In genomic region chr15:89954541-89954940, GRCh38 we compare ENCODE assay signal across 21 cellular contexts. TPM values are rescaled to one million over a fixed set of nuclear protein-coding genes. Genes with fewer than 3 reads are reported as not detected.
DNase-seq lines count a peak whose midpoint lies in the region; ATAC-seq, FAIRE-seq and TF ChIP-seq lines count a peak whose summit lies in the region.
"Had no signal": no experiment of that assay in that cellular context is flagged by ENCODE, and none has a peak within 500 bp of the region (broad histone marks: within the 10 kb centered on the region; RNA-seq: fewer than 3 reads in every experiment).

No MANE protein-coding gene starts in this region.

- H3K18ac ChIP-seq in IMR-90 (ENCODE audit: low read depth, low read length) = no peak overlapping the region
- no peak overlapping the region for H3K18ac ChIP-seq in H1 (ENCODE audit: extremely low read depth, low read length)

- H3K36me3 Mint-ChIP-seq in progenitor cell of endocrine pancreas (ENCODE audit: insufficient read depth) = no peaks in the 10 kb centered on the region
- H3K36me3 Mint-ChIP-seq in activated T-helper 2 cell treated with anti-CD3 and anti-CD28 coated beads, Interferon-gamma antibody, Interleukin-2, Interleukin-4, amounts not matched to agents 10 μg/mL and 5 μg/mL and 100 μg/mL, durations not matched to agents 14 hours and 24 hours and 36 hours (ENCODE audit: low read depth) = no peaks in the 10 kb centered on the region
- H3K36me3 Mint-ChIP-seq: CD8-positive, alpha-beta T cell had no signal

- H4K20me1 ChIP-seq in IMR-90 (ENCODE audit: insufficient read depth, low read length) = no peaks in the 10 kb centered on the region
- no peaks in the 10 kb centered on the region for H4K20me1 ChIP-seq in H1 (replicated peaks in 1 of 2; ENCODE audit: control insufficient read depth in 1 of 2, insufficient read depth in 2 of 2, low read length in 2 of 2)
- H4K20me1 ChIP-seq: BLaER1 treated with 17β-estradiol and CSF1 and Interleukin-3, amounts not matched to agents 10 nM and 100 nM had no signal

- H2BK15ac ChIP-seq in IMR-90 (ENCODE audit: low read depth, low read length) = no peak overlapping the region
- no peak overlapping the region for H2BK15ac ChIP-seq in H1 (ENCODE audit: low read length)

- no peak overlapping the region for H2BK12ac ChIP-seq in H1 (ENCODE audit: low read depth, low read length)

- H3K4me3 ChIP-seq in A549 (no peak overlapping the region), IMR-90 (ENCODE audit: insufficient read depth, low read depth, low read length) (no peak overlapping the region), H1 (ENCODE audit: extremely low read depth in 1 of 4, insufficient read depth in 2 of 4, low read depth in 3 of 4, low read length in 4 of 4) (no peak overlapping the region)
- H3K4me3 ChIP-seq: BLaER1 treated with 17β-estradiol and CSF1 and Interleukin-3, amounts not matched to agents 10 nM and 100 nM had no signal

- no peak overlapping the region for H2BK20ac ChIP-seq in IMR-90 (ENCODE audit: low read depth, low read length)
- H2BK20ac ChIP-seq in H1 (ENCODE audit: low read length) = no peak overlapping the region

- H3K9me3 ChIP-seq in A549 (no peaks in the 10 kb centered on the region), IMR-90 (ENCODE audit: control insufficient read depth, insufficient read depth, low read length) (no peaks in the 10 kb centered on the region), H1 (ENCODE audit: insufficient read depth in 2 of 2, low read depth in 1 of 2, low read length in 1 of 2) (peaks cover 0 to 4% of the 10 kb centered on the region in 2 experiments; a peak in 1 of 4 replicates)
- H3K9me3 ChIP-seq: Caco-2 had no signal

- TF ChIP-seq CTCF in A549 (IDR thresholded peaks at IDR 0.05) = no peak
- no peak for TF ChIP-seq CTCF in IMR-90 (conservative IDR thresholded peaks at IDR 0.05; ENCODE audit: low read depth, low read length)
- TF ChIP-seq CTCF in H1 (IDR thresholded peaks at IDR 0.05; ENCODE audit: control extremely low read depth in 1 of 3, insufficient read depth in 1 of 3, low read depth in 1 of 3, low read length in 3 of 3) = no peak
- TF ChIP-seq CTCF in progenitor cell of endocrine pancreas (IDR thresholded peaks at IDR 0.05; ENCODE audit: unreplicated experiment) = no peak

- no peaks in the 10 kb centered on the region for H3K79me1 ChIP-seq in IMR-90 (ENCODE audit: low read depth in 1 of 2, low read length in 2 of 2)
- H3K79me1 ChIP-seq in H1 (ENCODE audit: low read depth, low read length) = no peaks in the 10 kb centered on the region

- H3K4me2 ChIP-seq in A549 (no peak overlapping the region), IMR-90 (ENCODE audit: low read depth, low read length) (no peak overlapping the region), H1 (ENCODE audit: insufficient read depth in 1 of 2, low read depth in 2 of 2, low read length in 2 of 2) (no peak overlapping the region)
- H3K4me2 ChIP-seq: BLaER1 treated with 17β-estradiol and CSF1 and Interleukin-3, amounts not matched to agents 10 nM and 100 nM had no signal

- TF ChIP-seq RAD21 in A549 (conservative IDR thresholded peaks at IDR 0.05 in 1 of 2, IDR thresholded peaks at IDR 0.05 in 1 of 2) = no peak
- no peak for TF ChIP-seq RAD21 in IMR-90 (IDR thresholded peaks at IDR 0.05; ENCODE audit: low read length)
- TF ChIP-seq RAD21 in H1 (IDR thresholded peaks at IDR 0.05 in 1 of 2, conservative IDR thresholded peaks at IDR 0.05 in 1 of 2; ENCODE audit: low read depth in 2 of 2, low read length in 2 of 2) = no peak

- no TSS peak for BruUV-seq in IMR-90 (replicated peaks; lab: Mats Ljungman, UMichigan)

- H3K9ac ChIP-seq in IMR-90 (ENCODE audit: low read depth, low read length) = no peak overlapping the region
- H3K9ac ChIP-seq in H1 (replicated peaks in 1 of 4; ENCODE audit: extremely low read depth in 1 of 4, low read depth in 3 of 4, low read length in 3 of 4) = no peak overlapping the region
- H3K9ac ChIP-seq: BLaER1 treated with 17β-estradiol and CSF1 and Interleukin-3, amounts not matched to agents 10 nM and 100 nM had no signal

- no peaks in the 10 kb centered on the region for H3K4me1 ChIP-seq in A549
- no peaks in the 10 kb centered on the region for H3K4me1 ChIP-seq in IMR-90 (ENCODE audit: control insufficient read depth, insufficient read depth, low read length)
- peaks cover 0 to 3% (median 0%) of the 10 kb centered on the region in 4 experiments; a peak in 1 of 7 replicates for H3K4me1 ChIP-seq in H1 (replicated peaks in 1 of 4; ENCODE audit: control insufficient read depth in 3 of 4, insufficient read depth in 4 of 4, low read length in 3 of 4)
- H3K4me1 ChIP-seq: BLaER1 treated with 17β-estradiol and CSF1 and Interleukin-3, amounts not matched to agents 10 nM and 100 nM; Caco-2 had no signal

- H4K5ac ChIP-seq in IMR-90 (ENCODE audit: low read depth, low read length) (no peak overlapping the region), H1 (ENCODE audit: insufficient read length, low read depth, low read length) (no peak overlapping the region)

- H3K14ac ChIP-seq in IMR-90 (replicated peaks; ENCODE audit: low read depth, low read length) (no peak overlapping the region), H1 (ENCODE audit: insufficient read length) (no peak overlapping the region)

- POLR2A ChIA-PET in A549 (lab: Yijun Ruan, JAX) = no interaction called here
- POLR2A ChIA-PET in IMR-90 (lab: Charles Lee; ENCODE audit: unreplicated experiment) = no interaction called here
- POLR2A ChIA-PET in H1 (lab: Charles Lee; ENCODE audit: partially characterized antibody) = no interaction called here

- H4K8ac ChIP-seq in IMR-90 (ENCODE audit: low read depth in 2 of 2, low read length in 2 of 2) (no peak overlapping the region), H1 (ENCODE audit: extremely low read depth, insufficient read depth, low read length) (no peak overlapping the region)

- no peak overlapping the region for H3K27ac ChIP-seq in A549
- no peak overlapping the region for H3K27ac ChIP-seq in IMR-90 (ENCODE audit: insufficient read depth, low read length)
- H3K27ac ChIP-seq in H1 (ENCODE audit: low read depth, low read length) = no peak overlapping the region
- H3K27ac ChIP-seq: BLaER1 treated with 17β-estradiol and CSF1 and Interleukin-3, amounts not matched to agents 10 nM and 100 nM; C4-2B had no signal

- H3K27me3 Mint-ChIP-seq in progenitor cell of endocrine pancreas = no peaks in the 10 kb centered on the region
- H3K27me3 Mint-ChIP-seq in activated T-helper 2 cell treated with anti-CD3 and anti-CD28 coated beads, Interferon-gamma antibody, Interleukin-2, Interleukin-4, amounts not matched to agents 10 μg/mL and 5 μg/mL and 100 μg/mL, durations not matched to agents 14 hours and 24 hours and 36 hours (ENCODE audit: low read depth) = peaks cover 2% of the 10 kb centered on the region
- H3K27me3 Mint-ChIP-seq: B cell; CD4-positive, alpha-beta T cell had no signal

- H3K23ac ChIP-seq in IMR-90 (ENCODE audit: low read depth, low read length) (no peak overlapping the region), H1 (ENCODE audit: insufficient read length) (no peak overlapping the region)

- no peak for FAIRE-seq in A549 (lab: Jason Lieb, UNC)
- no peak for FAIRE-seq in H1 (lab: Jason Lieb, UNC)
- FAIRE-seq: A204.1, D721Med, G401.6, GM12891 had no signal

- peak overlapping the region; percentile 88 for H3K27ac Mint-ChIP-seq in progenitor cell of endocrine pancreas
- H3K27ac Mint-ChIP-seq in activated T-helper 2 cell treated with anti-CD3 and anti-CD28 coated beads, Interferon-gamma antibody, Interleukin-2, Interleukin-4, amounts not matched to agents 10 μg/mL and 5 μg/mL and 100 μg/mL, durations not matched to agents 14 hours and 24 hours and 36 hours = no peak overlapping the region
- H3K27ac Mint-ChIP-seq: B cell; CD4-positive, alpha-beta T cell; CD8-positive, alpha-beta T cell had no signal

- in situ Hi-C loops in IMR-90 (cut with MboI; ENCODE audit: low sequenced_read_pairs) = no loop called here

- no peak overlapping the region for H2BK120ac ChIP-seq in IMR-90 (ENCODE audit: low read depth, low read length)
- H2BK120ac ChIP-seq in H1 (replicated peaks; ENCODE audit: low read depth, low read length) = no peak overlapping the region

- H3K56ac ChIP-seq in IMR-90 (ENCODE audit: extremely low read depth, insufficient read depth, low read length) (no peak overlapping the region), H1 (replicated peaks; ENCODE audit: insufficient read length, low read depth, low read length) (no peak overlapping the region)

- H4K91ac ChIP-seq in IMR-90 (ENCODE audit: insufficient read depth, low read depth, low read length) = no peak overlapping the region
- H4K91ac ChIP-seq in H1 (replicated peaks; ENCODE audit: insufficient read length, low read length) = no peak overlapping the region

- peaks cover 19% of the 10 kb centered on the region for H3K4me1 Mint-ChIP-seq in progenitor cell of endocrine pancreas (ENCODE audit: low read depth)
- peaks cover 5% of the 10 kb centered on the region for H3K4me1 Mint-ChIP-seq in activated T-helper 2 cell treated with anti-CD3 and anti-CD28 coated beads, Interferon-gamma antibody, Interleukin-2, Interleukin-4, amounts not matched to agents 10 μg/mL and 5 μg/mL and 100 μg/mL, durations not matched to agents 14 hours and 24 hours and 36 hours (ENCODE audit: low read depth)
- H3K4me1 Mint-ChIP-seq: B cell had no signal

- no peak overlapping the region for H3K4me3 Mint-ChIP-seq in progenitor cell of endocrine pancreas (ENCODE audit: low read depth)
- H3K4me3 Mint-ChIP-seq in activated T-helper 2 cell treated with anti-CD3 and anti-CD28 coated beads, Interferon-gamma antibody, Interleukin-2, Interleukin-4, amounts not matched to agents 10 μg/mL and 5 μg/mL and 100 μg/mL, durations not matched to agents 14 hours and 24 hours and 36 hours (ENCODE audit: low read depth) = no peak overlapping the region
- H3K4me3 Mint-ChIP-seq: B cell; CD4-positive, alpha-beta T cell; CD8-positive, alpha-beta T cell had no signal

- DNase-seq in A549 (ENCODE audit: low read depth in 1 of 2, low spot score in 1 of 2) = no peak
- DNase-seq in IMR-90 = no peak
- DNase-seq in H1 (ENCODE audit: low read depth in 1 of 2, low spot score in 2 of 2) = no peak
- no peak for DNase-seq in progenitor cell of endocrine pancreas (ENCODE audit: low spot score, unreplicated experiment)
- no peak for DNase-seq in activated naive CD4-positive, alpha-beta T cell treated with Interleukin-2 at 50 U/mL for 16 hours
- DNase-seq in GF-D8 (lab: John Stamatoyannopoulos, UW) = no peak
- DNase-seq in activated T-helper 2 cell treated with anti-CD3 and anti-CD28 coated beads, Interferon-gamma antibody, Interleukin-2, Interleukin-4, amounts not matched to agents 10 μg/mL and 5 μg/mL and 100 μg/mL, durations not matched to agents 14 hours and 24 hours and 36 hours (ENCODE audit: low spot score) = no peak
- DNase-seq: 8988T; AML-193; Caco-2; Calu3; CD4-positive, alpha-beta T cell; CD8-positive, alpha-beta T cell; DMS79 treated with DMSO at 0.1 percent for 48 hours had no signal

- H2AK5ac ChIP-seq in IMR-90 (ENCODE audit: low read depth, low read length) (no peak overlapping the region), H1 (ENCODE audit: low read depth, low read length) (no peak overlapping the region)

- TF ChIP-seq EP300 in A549 (IDR thresholded peaks at IDR 0.05) (no peak), H1 (IDR thresholded peaks at IDR 0.05; ENCODE audit: borderline replicate concordance in 1 of 2, low read depth in 2 of 2, low read length in 2 of 2) (no peak)

- no peak overlapping the region for H2AFZ ChIP-seq in IMR-90 (replicated peaks; ENCODE audit: low read length, poor library complexity)
- no peak overlapping the region for H2AFZ ChIP-seq in H1 (ENCODE audit: low read length)

- H2BK5ac ChIP-seq in IMR-90 (ENCODE audit: low read depth, low read length, poor library complexity, severe bottlenecking) (no peak overlapping the region), H1 (ENCODE audit: low read depth, low read length) (no peak overlapping the region)

- no peaks in the 10 kb centered on the region; the same call in 1 of the 2 replicates for H3K9me1 ChIP-seq in IMR-90 (ENCODE audit: insufficient read depth, low read length)

- dilution Hi-C loops in IMR-90 (cut with HindIII; ENCODE audit: low sequenced_read_pairs, unreplicated experiment) = no loop called here

- H3K27me3 ChIP-seq in IMR-90 (ENCODE audit: control insufficient read depth, insufficient read depth, low read length) (peaks cover 8% of the 10 kb centered on the region), H1 (replicated peaks in 1 of 4; ENCODE audit: control insufficient read depth in 3 of 4, extremely low read depth in 1 of 4, insufficient read depth in 3 of 4, low read length in 3 of 4) (no peaks in the 10 kb centered on the region)
- H3K27me3 ChIP-seq: BLaER1 treated with 17β-estradiol and CSF1 and Interleukin-3, amounts not matched to agents 10 nM and 100 nM had no signal

- H3K9me3 Mint-ChIP-seq in progenitor cell of endocrine pancreas (ENCODE audit: low read depth) = peaks cover 4% of the 10 kb centered on the region
- H3K9me3 Mint-ChIP-seq in activated T-helper 2 cell treated with anti-CD3 and anti-CD28 coated beads, Interferon-gamma antibody, Interleukin-2, Interleukin-4, amounts not matched to agents 10 μg/mL and 5 μg/mL and 100 μg/mL, durations not matched to agents 14 hours and 24 hours and 36 hours = no peaks in the 10 kb centered on the region

- 24% methylated on average over 3 of the region's 3 CpGs for WGBS in A549 (ENCODE audit: missing lambda C conversion rate)
- no CpG with 5 or more reads among the region's 3 CpGs for WGBS in IMR-90 (ENCODE audit: extremely low coverage in 2 of 2, insufficient read length in 1 of 2), 2 experiments
- WGBS in H1 (ENCODE audit: extremely low coverage in 1 of 2, insufficient coverage in 1 of 2, insufficient read length in 1 of 2, insufficient replicate concordance in 2 of 2, low coverage in 1 of 2, low lambda C conversion rate in 2 of 2, missing lambda C conversion rate in 1 of 2), 2 experiments = 66% methylated on average over 3 of the region's 3 CpGs; no CpG with 5 or more reads in 1 of the 2 experiments

- no peaks in the 10 kb centered on the region for H3K36me3 ChIP-seq in IMR-90 (ENCODE audit: control insufficient read depth, insufficient read depth, low read length)
- no peaks in the 10 kb centered on the region for H3K36me3 ChIP-seq in H1 (ENCODE audit: control insufficient read depth in 2 of 4, insufficient read depth in 4 of 4, low read length in 3 of 4)
- H3K36me3 ChIP-seq: BLaER1 treated with 17β-estradiol and CSF1 and Interleukin-3, amounts not matched to agents 10 nM and 100 nM had no signal

- no peak overlapping the region for H3K4ac ChIP-seq in IMR-90 (ENCODE audit: low read depth, low read length)
- no peak overlapping the region for H3K4ac ChIP-seq in H1 (replicated peaks; ENCODE audit: insufficient read length, low read depth, low read length)

- ATAC-seq in A549 = no peak
- no peak for ATAC-seq in IMR-90 (ENCODE audit: low read depth)
- ATAC-seq: CD8-positive, alpha-beta T cell had no signal

- intact Hi-C loops in IMR-90 (cut with micrococcal nuclease) = loop anchor here (10.0 kb wide), 1 partner anchor 240 kb away; no protein-coding TSS in a partner anchor
- intact Hi-C loops in activated T-helper 2 cell treated with anti-CD3 and anti-CD28 coated beads, Interferon-gamma antibody, Interleukin-2, Interleukin-4, amounts not matched to agents 10 μg/mL and 5 μg/mL and 100 μg/mL, durations not matched to agents 14 hours and 24 hours and 36 hours (cut with micrococcal nuclease) = no loop called here

- TF ChIP-seq POLR2A in A549 (IDR thresholded peaks at IDR 0.05; ENCODE audit: low read length) = no peak
- TF ChIP-seq POLR2A in IMR-90 (IDR thresholded peaks at IDR 0.05; ENCODE audit: low read depth, low read length) = no peak
- no peak for TF ChIP-seq POLR2A in H1 (IDR thresholded peaks at IDR 0.05; ENCODE audit: control extremely low read depth in 1 of 2, low read depth in 2 of 2, low read length in 2 of 2)

- H3K23me2 ChIP-seq in H1 (ENCODE audit: low read depth, low read length) = no peaks in the 10 kb centered on the region; the same call in 1 of the 2 replicates

- no peak overlapping the region for H2AK9ac ChIP-seq in IMR-90 (replicated peaks; ENCODE audit: low read depth, low read length, poor library complexity)

- no peaks in the 10 kb centered on the region for H3K79me2 ChIP-seq in H1 (ENCODE audit: control insufficient read depth in 1 of 2, insufficient read depth in 2 of 2, low read length in 2 of 2)

- CTCF ChIA-PET in A549 (lab: Yijun Ruan, JAX) (interaction anchor here (1.2 kb wide), 1 partner anchor 132 kb away, joined by 3 read pairs; no protein-coding TSS in a partner anchor), IMR-90 (lab: Yijun Ruan, JAX) (no interaction called here), H1 (lab: Charles Lee; ENCODE audit: partially characterized antibody) (interaction anchor here (1.8 kb wide), 1 partner anchor 17 kb away, joined by 5 read pairs; no protein-coding TSS in a partner anchor)

RNA-seq across cellular contexts. Expression of gene ARPIN, which starts 41.8 kb away (rescaled TPM):
- 19.4 and 20.3 TPM in 2 replicates for polyA plus RNA-seq in A549 (2011; rRNA removed)
- 9.9 and 11.1 TPM in 2 replicates for polyA plus RNA-seq in A549 (2012; cell fraction: cytosol; rRNA removed)
- 8.2 and 13.3 TPM in 2 replicates for polyA plus RNA-seq in A549 (2012; cell fraction: nucleus; rRNA removed)
- 14.0 to 20.2 TPM (median 17.2 TPM) in 3 replicates for polyA plus RNA-seq in A549 (2017; fragmentation: RNase III; extraction: RNeasy Plus Mini Kit Qiagen cat#74134 plus additional on column Dnase treatment)
- 12.2 and 13.6 TPM in 2 replicates for polyA minus RNA-seq in A549 (2011; rRNA and poly(A)+ RNA removed)
- 3.9 and 5.6 TPM in 2 replicates for total RNA-seq in IMR-90 (2012; rRNA removed)
- 7.7 and 8.8 TPM in 2 replicates for polyA plus RNA-seq in IMR-90 (2012; rRNA removed)
- 4.2 and 5.2 TPM in 2 replicates for polyA plus RNA-seq in IMR-90 (2012; cell fraction: cytosol; rRNA removed)
- 5.4 and 10.6 TPM in 2 replicates for polyA plus RNA-seq in IMR-90 (2012; cell fraction: nucleus; rRNA removed; ENCODE audit: low replicate concordance)
- total RNA-seq in H1 (2021; fragmentation: NEBNext Ultra II Directional; extraction: Animal tissue kit (Norgen Biotek cat#: 25700)) = 3.1 and 3.9 TPM in 2 replicates
- polyA plus RNA-seq in H1 (2011; rRNA removed) = 3.1 and 3.6 TPM in 2 replicates
- 4.2 TPM for polyA plus RNA-seq in H1 (2011; cell fraction: cytosol; rRNA removed)
- 3.4 TPM for polyA plus RNA-seq in H1 (2011; cell fraction: nucleus; rRNA removed)
- polyA plus RNA-seq in H1 (2012, experiment 1 of 2) = 3.0 to 4.4 TPM (median 3.1 TPM) in 4 replicates
- polyA plus RNA-seq in H1 (2012, experiment 2 of 2) = 0.91 TPM
- polyA plus RNA-seq in H1 (2013, experiment 1 of 2) = 1.9 TPM
- 1.7 TPM for polyA plus RNA-seq in H1 (2013, experiment 2 of 2)
- polyA minus RNA-seq in H1 (2011; rRNA and poly(A)+ RNA removed) = 2.4 and 2.6 TPM in 2 replicates
- 2.1 TPM for polyA minus RNA-seq in H1 (2011; cell fraction: cytosol; rRNA and poly(A)+ RNA removed)
- 3.0 TPM for polyA minus RNA-seq in H1 (2011; cell fraction: nucleus; rRNA and poly(A)+ RNA removed)
- total RNA-seq in progenitor cell of endocrine pancreas = 19.6 and 20.4 TPM in 2 replicates
- total RNA-seq in activated T-helper 2 cell treated with anti-CD3 and anti-CD28 coated beads, Interferon-gamma antibody, Interleukin-2, Interleukin-4, amounts not matched to agents 10 μg/mL and 5 μg/mL and 100 μg/mL, durations not matched to agents 14 hours and 24 hours and 36 hours = not detected in 2 replicates
- total RNA-seq: CD4-positive, alpha-beta T cell; CD8-positive, alpha-beta T cell had no signal

RNA-seq across cellular contexts. Expression of gene ZNF710, which starts 46.6 kb away (rescaled TPM):
- polyA plus RNA-seq in A549 (2011; rRNA removed) = 2.6 and 5.0 TPM in 2 replicates
- polyA plus RNA-seq in A549 (2012; cell fraction: cytosol; rRNA removed) = 4.3 and 6.4 TPM in 2 replicates
- 13.5 and 14.4 TPM in 2 replicates for polyA plus RNA-seq in A549 (2012; cell fraction: nucleus; rRNA removed)
- polyA plus RNA-seq in A549 (2017; fragmentation: RNase III; extraction: RNeasy Plus Mini Kit Qiagen cat#74134 plus additional on column Dnase treatment) = 7.2 to 10.2 TPM (median 7.8 TPM) in 3 replicates
- 3.7 and 8.3 TPM in 2 replicates for polyA minus RNA-seq in A549 (2011; rRNA and poly(A)+ RNA removed)
- 8.2 and 8.9 TPM in 2 replicates for total RNA-seq in IMR-90 (2012; rRNA removed)
- 7.6 and 9.2 TPM in 2 replicates for polyA plus RNA-seq in IMR-90 (2012; rRNA removed)
- polyA plus RNA-seq in IMR-90 (2012; cell fraction: cytosol; rRNA removed) = 4.4 and 6.6 TPM in 2 replicates
- polyA plus RNA-seq in IMR-90 (2012; cell fraction: nucleus; rRNA removed; ENCODE audit: low replicate concordance) = 12.5 and 18.6 TPM in 2 replicates
- 24.0 and 26.2 TPM in 2 replicates for total RNA-seq in H1 (2021; fragmentation: NEBNext Ultra II Directional; extraction: Animal tissue kit (Norgen Biotek cat#: 25700))
- polyA plus RNA-seq in H1 (2011; rRNA removed) = 10.5 and 14.4 TPM in 2 replicates
- polyA plus RNA-seq in H1 (2011; cell fraction: cytosol; rRNA removed) = 6.5 TPM
- polyA plus RNA-seq in H1 (2011; cell fraction: nucleus; rRNA removed) = 10.5 TPM
- polyA plus RNA-seq in H1 (2012, experiment 1 of 2) = 11.0 to 19.6 TPM (median 12.4 TPM) in 4 replicates
- polyA plus RNA-seq in H1 (2012, experiment 2 of 2) = 9.9 TPM
- 23.2 TPM for polyA plus RNA-seq in H1 (2013, experiment 1 of 2)
- 23.2 TPM for polyA plus RNA-seq in H1 (2013, experiment 2 of 2)
- 6.9 and 11.7 TPM in 2 replicates for polyA minus RNA-seq in H1 (2011; rRNA and poly(A)+ RNA removed)
- polyA minus RNA-seq in H1 (2011; cell fraction: cytosol; rRNA and poly(A)+ RNA removed) = 15.3 TPM
- 7.6 TPM for polyA minus RNA-seq in H1 (2011; cell fraction: nucleus; rRNA and poly(A)+ RNA removed)
- total RNA-seq in progenitor cell of endocrine pancreas = 69.3 and 70.0 TPM in 2 replicates
- 31.4 and 34.2 TPM in 2 replicates for total RNA-seq in activated T-helper 2 cell treated with anti-CD3 and anti-CD28 coated beads, Interferon-gamma antibody, Interleukin-2, Interleukin-4, amounts not matched to agents 10 μg/mL and 5 μg/mL and 100 μg/mL, durations not matched to agents 14 hours and 24 hours and 36 hours

Comparison
In these comparisons a context has a peak if more than half of its experiments do, and no peak if none do; other contexts are left out.
1. Of the 18 proteins assayed by ChIP-seq in both H1 and A549: peak only in H1: none; only in A549: none; in both: MAFK; in neither: 17.